ENCODE assay signal across 8 cellular contexts in the genomic region with DNA sequence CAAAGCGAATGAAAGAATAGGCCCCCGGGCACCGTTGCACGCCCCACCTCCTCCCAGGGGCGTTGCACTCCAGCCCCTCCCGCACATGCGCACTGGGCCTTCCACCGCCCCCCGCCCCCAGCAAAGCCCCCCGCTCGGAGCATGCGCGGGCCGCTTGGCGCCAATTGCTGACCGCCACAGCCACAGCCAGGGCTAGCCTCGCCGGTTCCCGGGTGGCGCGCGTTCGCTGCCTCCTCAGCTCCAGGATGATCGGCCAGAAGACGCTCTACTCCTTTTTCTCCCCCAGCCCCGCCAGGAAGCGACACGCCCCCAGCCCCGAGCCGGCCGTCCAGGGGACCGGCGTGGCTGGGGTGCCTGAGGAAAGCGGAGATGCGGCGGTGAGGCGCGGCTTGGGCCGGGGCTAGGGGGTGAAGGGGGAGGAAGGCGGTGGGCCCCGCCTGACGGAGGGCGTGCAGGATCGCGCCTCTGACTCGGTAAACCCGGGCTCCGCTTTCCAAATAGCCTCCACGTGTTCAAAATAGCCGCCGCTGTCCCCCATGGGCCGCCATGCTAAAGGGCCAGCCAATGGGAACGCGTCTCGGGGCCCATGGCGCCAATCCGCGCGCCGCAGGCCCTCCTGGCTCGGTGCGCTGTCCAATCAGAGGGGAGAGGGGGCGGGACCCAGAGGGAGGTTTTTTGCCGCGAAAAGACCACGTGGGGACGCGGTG.
DNase-seq lines count a peak whose midpoint lies in the region; ATAC-seq and TF ChIP-seq lines count a peak whose summit lies in the region.

TSS of gene UNG (plus strand) at position 163 of the 707 bp plus-strand sequence. CDS start at position 246, 83 bp downstream.

- DNase-seq in ELR (ENCODE audit: low read depth) (peak; percentile 97), HAP-1 (ENCODE audit: low spot score in 2 of 2) (peak; percentile 88 to 97), MM.1S (peak; percentile 97), SHP77 treated with DMSO at 0.1 percent for 48 hours (lab: John Stamatoyannopoulos, UW) (peak; percentile 59), fibroblast of pulmonary artery (ENCODE audit: low read depth) (peak; percentile 95)
- DNase-seq in activated effector memory CD4-positive, alpha-beta T cell treated with Interleukin-2 at 50 U/mL for 16 hours: peak; percentile 96
- DNase-seq in stimulated activated naive CD8-positive, alpha-beta T cell treated with anti-CD3 and anti-CD28 coated beads, Interleukin-15, Interleukin-2, amounts not matched to agents 100 U/mL and 50 U/mL, for 24 hours: peak; percentile 97

- H3K36me3 ChIP-seq in HAP-1 (replicated peaks) (peaks cover 39% of the 10 kb centered on the region), MM.1S (replicated peaks; ENCODE audit: insufficient read depth, low read length) (peaks cover 9% of the 10 kb centered on the region; the same call in 1 of the 2 replicates)

- H3K9me2 ChIP-seq in MM.1S (replicated peaks; ENCODE audit: insufficient read depth, low read length): no peaks in the 10 kb centered on the region

- H3K9me3 ChIP-seq in HAP-1 (no peaks in the 10 kb centered on the region), MM.1S (replicated peaks; ENCODE audit: insufficient read depth, low read length) (no peaks in the 10 kb centered on the region)

- peaks cover 30% of the 10 kb centered on the region for H3K36me3 Mint-ChIP-seq in nephron (ENCODE audit: low read depth)

- H3K4me3 Mint-ChIP-seq in nephron: peak within 1 kb of the TSS; percentile 92 to 97 (median 95)

- H3K4me3 ChIP-seq in HAP-1 (peak within 1 kb of the TSS; percentile 85), MM.1S (ENCODE audit: low read length) (peak within 1 kb of the TSS; percentile 82), fibroblast of pulmonary artery (replicated peaks; ENCODE audit: low read depth, low read length) (peak within 1 kb of the TSS; percentile 80)

- H3F3A ChIP-seq in MM.1S (ENCODE audit: insufficient read depth, low read length): peaks cover 11% of the 10 kb centered on the region

- in situ Hi-C loops in HAP-1 (cut with MboI; ENCODE audit: low sequenced_read_pairs): loop anchor here (10.0 kb wide), 2 partner anchors 293 to 533 kb away; partner anchors contain the start of genes ISCU and SART3

- H2AFZ ChIP-seq in MM.1S (ENCODE audit: low read length): peak within 1 kb of the TSS; percentile 86

- H3K27ac Mint-ChIP-seq in nephron: peak within 1 kb of the TSS; percentile 64 to 97 (median 95)

- H3K27ac ChIP-seq in MM.1S (ENCODE audit: low read length): peak within 1 kb of the TSS; percentile 67; the same call in 1 of the 2 replicates

- H3K4me1 Mint-ChIP-seq in nephron: peaks cover 37% of the 10 kb centered on the region

- H3K27me3 ChIP-seq in HAP-1 (ENCODE audit: low read depth): no peaks in the 10 kb centered on the region
- H3K27me3 ChIP-seq in MM.1S (replicated peaks; ENCODE audit: insufficient read depth, low read length): no peaks in the 10 kb centered on the region

- peak within 1 kb of the TSS; percentile 89 for H3K4me2 ChIP-seq in MM.1S (ENCODE audit: low read depth, low read length)

- peak; percentile 94 for ATAC-seq in stimulated activated naive CD8-positive, alpha-beta T cell treated with anti-CD3 and anti-CD28 coated beads, Interleukin-15, Interleukin-2, amounts not matched to agents 100 U/mL and 50 U/mL, for 24 hours

- H3K79me2 ChIP-seq in MM.1S (ENCODE audit: low read length): peaks cover 50% of the 10 kb centered on the region

- H3K4me1 ChIP-seq in HAP-1 (peaks cover 12% of the 10 kb centered on the region), MM.1S (ENCODE audit: low read length) (peaks cover 26% of the 10 kb centered on the region)

- TF ChIP-seq CTCF in MM.1S (IDR thresholded peaks at IDR 0.05; ENCODE audit: low read length) (no peak), fibroblast of pulmonary artery (IDR thresholded peaks at IDR 0.05; ENCODE audit: low read length, missing control alignments) (no peak), nephron (IDR thresholded peaks at IDR 0.05; ENCODE audit: unreplicated experiment in 3 of 3) (no peak)

- no peaks in the 10 kb centered on the region for H4K20me1 ChIP-seq in MM.1S (ENCODE audit: insufficient read depth, low read length)

- H3K9me3 Mint-ChIP-seq in nephron: no peaks in the 10 kb centered on the region

- no peaks in the 10 kb centered on the region for H3K27me3 Mint-ChIP-seq in nephron (ENCODE audit: low read depth)

- peak within 1 kb of the TSS; percentile 88 for H3K9ac ChIP-seq in MM.1S (ENCODE audit: low read length)

Comparison
In these comparisons a context has a peak if more than half of its experiments do, and no peak if none do; other contexts are left out.
1. Peak in every context shown above with its lines: DNase-seq, ATAC-seq, H3K4me3 ChIP-seq and H3K27ac ChIP-seq.